ENCODE assay signal across 11 cellular contexts in the genomic region with DNA sequence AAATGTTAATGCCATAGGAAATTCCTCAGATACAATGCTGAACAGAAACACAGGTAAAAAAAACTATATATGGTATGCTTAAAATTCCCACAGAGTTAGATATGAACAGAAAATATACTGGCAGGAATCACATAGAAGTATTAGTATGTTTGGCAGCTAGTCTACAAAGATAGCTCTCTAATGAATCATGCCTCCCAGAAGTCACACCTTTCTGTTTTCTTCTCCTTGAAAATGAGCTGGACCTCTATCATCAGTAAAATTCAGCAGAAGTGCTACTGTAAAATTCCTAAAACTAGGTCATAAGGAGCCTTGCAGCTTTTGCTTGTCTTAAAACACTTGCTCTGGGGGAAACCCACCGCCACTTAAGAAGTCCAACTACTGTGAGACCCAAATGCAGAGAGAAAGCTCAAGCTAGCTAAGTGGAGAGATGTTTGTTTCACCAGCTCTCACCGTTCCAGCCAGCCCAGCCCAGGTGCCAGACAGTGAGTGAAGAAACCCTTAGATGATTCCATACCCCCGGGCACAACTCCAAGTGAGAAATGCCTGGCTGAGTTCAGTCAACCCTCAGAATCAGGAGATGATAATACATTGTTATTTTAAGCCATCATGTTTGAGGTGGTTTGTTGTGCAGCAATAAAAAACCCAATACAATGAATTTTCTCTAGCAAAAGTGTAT. TPM values are rescaled to one million over a fixed set of nuclear protein-coding genes. Genes with fewer than 3 reads are reported as not detected.
DNase-seq lines count a peak whose midpoint lies in the region; ATAC-seq, FAIRE-seq and TF ChIP-seq lines count a peak whose summit lies in the region.
"Had no signal": no experiment of that assay in that cellular context is flagged by ENCODE, and none has a peak within 500 bp of the region (broad histone marks: within the 10 kb centered on the region; RNA-seq: fewer than 3 reads in every experiment).

No MANE protein-coding gene starts in this region.

- DNase-seq in A549 (ENCODE audit: low read depth in 1 of 2, low spot score in 1 of 2) (peak in 1 of 2 experiments; percentile 33), HPDE6-E6E7 (ENCODE audit: extremely low spot score) (peak; percentile 55), adipocyte (ENCODE audit: low read depth) (peak; percentile 60), right atrium auricular region (ENCODE audit: low spot score) (no peak), MM.1S (no peak), posterior vena cava (ENCODE audit: low spot score) (no peak), head of caudate nucleus (no peak)
- no peak for DNase-seq in activated CD4-positive, alpha-beta T cell treated with anti-CD3 and anti-CD28 coated beads for 4 hours
- DNase-seq: activated CD4-positive, alpha-beta T cell treated with anti-CD3 and anti-CD28 coated beads, Interleukin-2, amount 50 U/mL, for 4 hours; Peyer's patch; stimulated activated CD4-positive, alpha-beta T cell treated with anti-CD3 and anti-CD28 coated beads, Interleukin-12 subunit alpha, Interleukin-12 subunit beta, amount 100 ng/mL, for 4 hours had no signal

- H3K4me1 ChIP-seq in A549 (peaks cover 20% of the 10 kb centered on the region), adipocyte (ENCODE audit: control insufficient read depth, insufficient read depth, low read length) (peaks cover 6% of the 10 kb centered on the region), right atrium auricular region (peaks cover 0 to 10% of the 10 kb centered on the region in 2 donors), MM.1S (ENCODE audit: low read length) (peaks cover 7% of the 10 kb centered on the region)
- H3K4me1 ChIP-seq: Peyer's patch had no signal

- 30% methylated on average over 3 of the region's 3 CpGs for WGBS in A549 (ENCODE audit: missing lambda C conversion rate)

- TF ChIP-seq CTCF in A549 (IDR thresholded peaks at IDR 0.05) (no peak), right atrium auricular region (IDR thresholded peaks at IDR 0.05) (no peak), MM.1S (IDR thresholded peaks at IDR 0.05; ENCODE audit: low read length) (no peak)

- H3K9ac ChIP-seq in adipocyte (ENCODE audit: low read length) (no peak overlapping the region), MM.1S (ENCODE audit: low read length) (no peak overlapping the region)

- H3K27me3 ChIP-seq in adipocyte (replicated peaks; ENCODE audit: control insufficient read depth, insufficient read depth, low read length), result no peaks in the 10 kb centered on the region
- H3K27me3 ChIP-seq in right atrium auricular region, result no peaks in the 10 kb centered on the region
- no peaks in the 10 kb centered on the region for H3K27me3 ChIP-seq in MM.1S (replicated peaks; ENCODE audit: insufficient read depth, low read length)
- H3K27me3 ChIP-seq: Peyer's patch had no signal

- no peak for TF ChIP-seq EP300 in A549 (IDR thresholded peaks at IDR 0.05)

- TF ChIP-seq POLR2A in A549 (IDR thresholded peaks at IDR 0.05; ENCODE audit: low read length), result no peak

- no peak for TF ChIP-seq RAD21 in A549 (conservative IDR thresholded peaks at IDR 0.05 in 1 of 2, IDR thresholded peaks at IDR 0.05 in 1 of 2)

- POLR2A ChIA-PET in A549 (lab: Yijun Ruan, JAX), result no interaction called here

- no peaks in the 10 kb centered on the region for H3K9me3 ChIP-seq in A549
- no peaks in the 10 kb centered on the region for H3K9me3 ChIP-seq in adipocyte (ENCODE audit: control insufficient read depth, low read length)
- H3K9me3 ChIP-seq in right atrium auricular region, result no peaks in the 10 kb centered on the region
- no peaks in the 10 kb centered on the region for H3K9me3 ChIP-seq in MM.1S (replicated peaks; ENCODE audit: insufficient read depth, low read length)
- H3K9me3 ChIP-seq: Peyer's patch had no signal

- H3K4me3 ChIP-seq in A549, result no peak overlapping the region
- H3K4me3 ChIP-seq in adipocyte (ENCODE audit: low read length), result no peak overlapping the region
- H3K4me3 ChIP-seq in right atrium auricular region, result no peak overlapping the region
- H3K4me3 ChIP-seq in MM.1S (ENCODE audit: low read length), result no peak overlapping the region
- H3K4me3 ChIP-seq: Peyer's patch had no signal

- no peaks in the 10 kb centered on the region for H3K79me2 ChIP-seq in MM.1S (ENCODE audit: low read length)

- H3K4me2 ChIP-seq in A549, result peak overlapping the region; percentile 48
- no peak overlapping the region for H3K4me2 ChIP-seq in MM.1S (ENCODE audit: low read depth, low read length)

- no peak for FAIRE-seq in A549 (lab: Jason Lieb, UNC)

- H2AFZ ChIP-seq in MM.1S (ENCODE audit: low read length), result no peak overlapping the region

- H3K27ac ChIP-seq in A549 (peak overlapping the region; percentile 17 to 64; a peak in 4 of 6 replicates), right atrium auricular region (peak overlapping the region; percentile 53 to 57), MM.1S (ENCODE audit: low read length) (no peak overlapping the region)
- H3K27ac ChIP-seq: Peyer's patch had no signal

- CTCF ChIA-PET in A549 (lab: Yijun Ruan, JAX), result no interaction called here

- H4K20me1 ChIP-seq in MM.1S (ENCODE audit: insufficient read depth, low read length), result no peaks in the 10 kb centered on the region

- no peaks in the 10 kb centered on the region for H3K9me2 ChIP-seq in MM.1S (replicated peaks; ENCODE audit: insufficient read depth, low read length)

- H3K36me3 ChIP-seq in adipocyte (ENCODE audit: control insufficient read depth, insufficient read depth, low read length, severe bottlenecking) (no peaks in the 10 kb centered on the region), right atrium auricular region (no peaks in the 10 kb centered on the region), MM.1S (replicated peaks; ENCODE audit: insufficient read depth, low read length) (no peaks in the 10 kb centered on the region)
- H3K36me3 ChIP-seq: Peyer's patch had no signal

- no peaks in the 10 kb centered on the region for H3F3A ChIP-seq in MM.1S (ENCODE audit: insufficient read depth, low read length)

- ATAC-seq in A549, result peak; percentile 76 to 77; a peak in 5 of 6 replicates

- intact Hi-C loops in posterior vena cava (cut with DNase I) (no loop called here), head of caudate nucleus (cut with DNase I) (no loop called here)

TF ChIP-seq in A549, 52 proteins besides CTCF, POLR2A, EP300 and RAD21:
- TF ChIP-seq FOSL2 (IDR thresholded peaks at IDR 0.05) (0 out of 2 replicates have a peak, but pooled peaks have one; percentile 12), FOSL2 (CRISPR knock-in tag; IDR thresholded peaks at IDR 0.05) (no peak), HOXB13 (CRISPR knock-in tag; IDR thresholded peaks at IDR 0.05; ENCODE audit: low read depth) (no peak), HDAC2 (IDR thresholded peaks at IDR 0.05) (no peak), MAZ (IDR thresholded peaks at IDR 0.05; ENCODE audit: borderline replicate concordance, low read depth, low read length) (no peak)
- TF ChIP-seq, protein P1, sequence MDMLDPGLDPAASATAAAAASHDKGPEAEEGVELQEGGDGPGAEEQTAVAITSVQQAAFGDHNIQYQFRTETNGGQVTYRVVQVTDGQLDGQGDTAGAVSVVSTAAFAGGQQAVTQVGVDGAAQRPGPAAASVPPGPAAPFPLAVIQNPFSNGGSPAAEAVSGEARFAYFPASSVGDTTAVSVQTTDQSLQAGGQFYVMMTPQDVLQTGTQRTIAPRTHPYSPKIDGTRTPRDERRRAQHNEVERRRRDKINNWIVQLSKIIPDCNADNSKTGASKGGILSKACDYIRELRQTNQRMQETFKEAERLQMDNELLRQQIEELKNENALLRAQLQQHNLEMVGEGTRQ (IDR thresholded peaks at IDR 0.05), result no peak
TF ChIP-seq in A549: peak in this region for 1.

RNA-seq across cellular contexts. Expression of gene TSPYL4, which starts 43.0 kb away (rescaled TPM):
- polyA plus RNA-seq in A549 (2011; rRNA removed) (5.6 TPM in 2 replicates), A549 (2017; fragmentation: RNase III; extraction: RNeasy Plus Mini Kit Qiagen cat#74134 plus additional on column Dnase treatment) (3.7 to 4.2 TPM (median 3.9 TPM) in 3 replicates)
- polyA plus RNA-seq in A549 (2012; cell fraction: cytosol; rRNA removed), result 3.2 and 3.5 TPM in 2 replicates
- polyA plus RNA-seq in A549 (2012; cell fraction: nucleus; rRNA removed), result 4.6 and 6.1 TPM in 2 replicates
- 4.1 and 5.4 TPM in 2 replicates for polyA minus RNA-seq in A549 (2011; rRNA and poly(A)+ RNA removed)
- total RNA-seq in right atrium auricular region (10 to 100 TPM; 29.2 to 34.5 TPM), posterior vena cava (10 to 100 TPM; 16.0 to 17.4 TPM)

Comparison
In these comparisons a context has a peak if more than half of its experiments do, and no peak if none do; other contexts are left out.
1. DNase-seq: peak in HPDE6-E6E7 (single experiment) and adipocyte (single experiment); none in right atrium auricular region (single experiment), activated CD4-positive, alpha-beta T cell treated with anti-CD3 and anti-CD28 coated beads for 4 hours (0 of 2), MM.1S (single experiment), posterior vena cava (single experiment) and head of caudate nucleus (0 of 42).